ENCODE assay signal across 20 cellular contexts in genomic region chr9:132589148-132590036, GRCh38. TPM values are rescaled to one million over a fixed set of nuclear protein-coding genes. Genes with fewer than 3 reads are reported as not detected.
DNase-seq lines count a peak whose midpoint lies in the region; ATAC-seq and TF ChIP-seq lines count a peak whose summit lies in the region.
"Had no signal": no experiment of that assay in that cellular context is flagged by ENCODE, and none has a peak within 500 bp of the region (broad histone marks: within the 10 kb centered on the region; RNA-seq: fewer than 3 reads in every experiment).

No MANE protein-coding gene starts in this region.

- CTCF ChIA-PET in naive thymus-derived CD4-positive, alpha-beta T cell (lab: Charles Lee), result interaction anchor here (0.6 kb wide), 1 partner anchor 20 kb away, joined by 11 read pairs; no protein-coding TSS in a partner anchor

- peaks cover 7% of the 10 kb centered on the region; the same call in 1 of the 2 replicates for H3K36me3 ChIP-seq in HUES48 (ENCODE audit: control insufficient read depth, insufficient read depth, low read length)
- H3K36me3 ChIP-seq in naive thymus-derived CD4-positive, alpha-beta T cell (ENCODE audit: control insufficient read depth in 2 of 3, insufficient read depth in 3 of 3, low read length in 3 of 3), result peaks cover 0 to 1% (median 0%) of the 10 kb centered on the region in 3 experiments

- H3K4me3 Mint-ChIP-seq in osteocyte (ENCODE audit: unreplicated experiment), result peak overlapping the region; percentile 18
- no peak overlapping the region for H3K4me3 Mint-ChIP-seq in naive thymus-derived CD4-positive, alpha-beta T cell
- H3K4me3 Mint-ChIP-seq: activated CD4-positive, alpha-beta T cell treated with anti-CD3 and anti-CD28 coated beads, Interleukin-2, amount 10 ng/mL, durations not matched to agents 24 days and 14 days; CD8-positive, alpha-beta T cell had no signal

- H3K27me3 Mint-ChIP-seq in osteocyte (ENCODE audit: unreplicated experiment), result peaks cover 68% of the 10 kb centered on the region
- peaks cover 46 to 73% (median 64%) of the 10 kb centered on the region in 5 donors for H3K27me3 Mint-ChIP-seq in naive thymus-derived CD4-positive, alpha-beta T cell

- TF ChIP-seq CTCF in osteocyte (IDR thresholded peaks at IDR 0.05), result no peak

- H3K9me3 Mint-ChIP-seq in osteocyte (ENCODE audit: unreplicated experiment), result no peaks in the 10 kb centered on the region
- H3K9me3 Mint-ChIP-seq in naive thymus-derived CD4-positive, alpha-beta T cell, result no peaks in the 10 kb centered on the region
- H3K9me3 Mint-ChIP-seq: activated CD4-positive, alpha-beta T cell treated with anti-CD3 and anti-CD28 coated beads, Interleukin-2, amount 10 ng/mL, durations not matched to agents 24 days and 14 days; activated T-cell treated with anti-CD3 and anti-CD28 coated beads, Interleukin-2, amount 50 U/mL, for 72 hours; CD8-positive, alpha-beta T cell had no signal

- no peak overlapping the region for H3K9ac ChIP-seq in HUES48 (ENCODE audit: low read depth, low read length)

- peak; percentile 26 for DNase-seq in NCI-H82 (lab: John Stamatoyannopoulos, UW)
- no peak for DNase-seq in NCI-H82 treated with DMSO at 0.1 percent for 48 hours (lab: John Stamatoyannopoulos, UW; ENCODE audit: unreplicated experiment)
- no peak for DNase-seq in osteocyte (ENCODE audit: extremely low spot score, unreplicated experiment)
- DNase-seq in mucosa of gallbladder (ENCODE audit: low spot score), result no peak
- DNase-seq in naive thymus-derived CD4-positive, alpha-beta T cell, result no peak
- DNase-seq: activated CD4-positive, alpha-beta T cell treated with anti-CD3 and anti-CD28 coated beads, Interleukin-2, amount 10 ng/mL, durations not matched to agents 24 days and 14 days; activated T-cell treated with anti-CD3 and anti-CD28 coated beads, Interleukin-2, amount 50 U/mL, for 72 hours; CD8-positive, alpha-beta T cell; central memory CD4-positive, alpha-beta T cell; NCI-H2107; SIG-M5; T-helper 9 cell had no signal

- H3K27ac Mint-ChIP-seq in osteocyte (ENCODE audit: unreplicated experiment), result no peak overlapping the region
- peak overlapping the region in 1 of 9 donors; percentile 74 for H3K27ac Mint-ChIP-seq in naive thymus-derived CD4-positive, alpha-beta T cell
- H3K27ac Mint-ChIP-seq: activated CD4-positive, alpha-beta T cell treated with anti-CD3 and anti-CD28 coated beads, Interleukin-2, amount 10 ng/mL, durations not matched to agents 24 days and 14 days; activated T-cell treated with anti-CD3 and anti-CD28 coated beads, Interleukin-2, amount 50 U/mL, for 72 hours; CD8-positive, alpha-beta T cell had no signal

- intact Hi-C loops in naive thymus-derived CD4-positive, alpha-beta T cell (cut with micrococcal nuclease), result no loop called here

- peaks cover 43% of the 10 kb centered on the region for H3K4me1 ChIP-seq in HUES48 (ENCODE audit: control insufficient read depth, insufficient read depth, low read length)
- no peaks in the 10 kb centered on the region for H3K4me1 ChIP-seq in naive thymus-derived CD4-positive, alpha-beta T cell (ENCODE audit: control insufficient read depth in 2 of 2, insufficient read depth in 2 of 2, low read length in 2 of 2)
- H3K4me1 ChIP-seq: psoas muscle had no signal

- H3K36me3 Mint-ChIP-seq in osteocyte (ENCODE audit: unreplicated experiment), result peaks cover 14% of the 10 kb centered on the region
- H3K36me3 Mint-ChIP-seq in naive thymus-derived CD4-positive, alpha-beta T cell, result peaks cover 0 to 13% (median 5%) of the 10 kb centered on the region in 5 donors

- ATAC-seq in esophagus mucosa (peak; percentile 16), HG02973 (IDR thresholded peaks at IDR 0.05; ENCODE audit: unreplicated experiment) (no peak)
- ATAC-seq in naive thymus-derived CD4-positive, alpha-beta T cell, result no peak
- ATAC-seq: CD8-positive, alpha-beta T cell; gastroesophageal sphincter; psoas muscle had no signal

- H3K27ac ChIP-seq in HUES48 (ENCODE audit: low read depth, low read length), result no peak overlapping the region
- H3K27ac ChIP-seq in naive thymus-derived CD4-positive, alpha-beta T cell (ENCODE audit: low read depth, low read length), result no peak overlapping the region
- H3K27ac ChIP-seq: gastroesophageal sphincter, psoas muscle, suprapubic skin had no signal

- peak overlapping the region; percentile 23; the same call in 1 of the 2 replicates for H3K4me3 ChIP-seq in HUES48 (ENCODE audit: low read depth, low read length)
- no peak overlapping the region for H3K4me3 ChIP-seq in naive thymus-derived CD4-positive, alpha-beta T cell (ENCODE audit: low read length)
- H3K4me3 ChIP-seq: gastroesophageal sphincter, psoas muscle, suprapubic skin had no signal

- H3K4me1 Mint-ChIP-seq in osteocyte (ENCODE audit: unreplicated experiment), result peaks cover 9% of the 10 kb centered on the region
- H3K4me1 Mint-ChIP-seq in naive thymus-derived CD4-positive, alpha-beta T cell, result peaks cover 0 to 18% (median 12%) of the 10 kb centered on the region in 7 donors

- H3K9me3 ChIP-seq in HUES48 (ENCODE audit: control insufficient read depth, insufficient read depth, low read length), result no peaks in the 10 kb centered on the region
- H3K9me3 ChIP-seq in naive thymus-derived CD4-positive, alpha-beta T cell (ENCODE audit: control insufficient read depth in 2 of 3, low read length in 3 of 3), result no peaks in the 10 kb centered on the region
- H3K9me3 ChIP-seq: gastroesophageal sphincter, psoas muscle, suprapubic skin had no signal

- POLR2A ChIA-PET in naive thymus-derived CD4-positive, alpha-beta T cell (lab: Charles Lee), result no interaction called here

- peaks cover 92% of the 10 kb centered on the region for H3K27me3 ChIP-seq in HUES48 (ENCODE audit: control insufficient read depth, insufficient read depth, low read length)
- peaks cover 15 to 18% of the 10 kb centered on the region in 2 donors for H3K27me3 ChIP-seq in naive thymus-derived CD4-positive, alpha-beta T cell (ENCODE audit: control insufficient read depth in 2 of 2, insufficient read depth in 2 of 2, low read length in 2 of 2)

RNA-seq across cellular contexts. Expression of gene BARHL1, which starts 7.0 kb away (rescaled TPM):
- total RNA-seq in esophagus mucosa, result not detected
- total RNA-seq in osteocyte, result not detected in 2 replicates
- total RNA-seq in mucosa of gallbladder, result not detected
- total RNA-seq in naive thymus-derived CD4-positive, alpha-beta T cell, result not detected
- not detected for polyA plus RNA-seq in naive thymus-derived CD4-positive, alpha-beta T cell
- total RNA-seq: A673; activated CD4-positive, alpha-beta T cell treated with anti-CD3 and anti-CD28 coated beads, Interleukin-2, amount 10 ng/mL, durations not matched to agents 24 days and 14 days; activated T-cell treated with anti-CD3 and anti-CD28 coated beads, Interleukin-2, amount 50 U/mL, for 72 hours; CD8-positive, alpha-beta T cell; gastroesophageal sphincter; psoas muscle; suprapubic skin had no signal
- polyA plus RNA-seq: adipose tissue, psoas muscle had no signal
